In the genomic region with DNA sequence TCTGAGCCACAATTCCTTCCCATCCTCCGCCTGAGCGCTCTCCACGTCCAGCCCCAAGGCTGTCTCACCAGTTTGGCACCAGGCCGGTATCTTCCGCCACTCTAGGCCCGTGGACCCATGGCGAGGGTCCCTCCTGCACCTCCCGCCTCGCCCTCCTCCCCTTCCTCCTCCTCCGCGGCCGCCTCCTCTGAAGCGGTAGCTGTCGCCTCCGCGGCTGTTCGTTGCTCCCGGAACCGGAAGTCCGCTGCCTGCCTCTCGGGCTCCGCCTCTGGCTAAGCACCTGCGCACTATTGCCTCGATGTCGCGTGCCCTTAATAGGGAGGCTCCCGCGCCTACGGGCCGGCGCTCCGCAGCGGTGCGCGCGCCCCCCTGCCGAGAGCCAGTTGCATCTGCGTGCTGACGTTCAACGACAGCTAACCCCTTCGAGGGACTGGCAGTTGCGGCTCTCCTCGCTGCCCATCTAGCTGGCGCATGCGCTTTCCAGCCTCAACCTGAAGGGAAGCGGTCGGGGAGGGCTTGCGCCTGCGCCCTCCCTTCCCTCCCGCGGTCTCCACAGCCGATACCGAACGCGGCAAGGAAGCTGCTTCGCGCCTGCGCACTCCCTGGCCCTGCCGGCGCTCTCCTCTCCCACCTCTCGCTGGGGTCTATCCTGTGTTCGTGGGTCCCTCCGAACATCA, we compare ENCODE assay signal across 8 cellular contexts.
A peak's percentile ranks its signal among the peaks of the same experiment; 100 is the strongest.
DNase-seq lines count a peak whose midpoint lies in the region; ATAC-seq lines count a peak whose summit lies in the region.

A gene with protein sequence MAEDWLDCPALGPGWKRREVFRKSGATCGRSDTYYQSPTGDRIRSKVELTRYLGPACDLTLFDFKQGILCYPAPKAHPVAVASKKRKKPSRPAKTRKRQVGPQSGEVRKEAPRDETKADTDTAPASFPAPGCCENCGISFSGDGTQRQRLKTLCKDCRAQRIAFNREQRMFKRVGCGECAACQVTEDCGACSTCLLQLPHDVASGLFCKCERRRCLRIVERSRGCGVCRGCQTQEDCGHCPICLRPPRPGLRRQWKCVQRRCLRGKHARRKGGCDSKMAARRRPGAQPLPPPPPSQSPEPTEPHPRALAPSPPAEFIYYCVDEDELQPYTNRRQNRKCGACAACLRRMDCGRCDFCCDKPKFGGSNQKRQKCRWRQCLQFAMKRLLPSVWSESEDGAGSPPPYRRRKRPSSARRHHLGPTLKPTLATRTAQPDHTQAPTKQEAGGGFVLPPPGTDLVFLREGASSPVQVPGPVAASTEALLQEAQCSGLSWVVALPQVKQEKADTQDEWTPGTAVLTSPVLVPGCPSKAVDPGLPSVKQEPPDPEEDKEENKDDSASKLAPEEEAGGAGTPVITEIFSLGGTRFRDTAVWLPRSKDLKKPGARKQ (minus strand): TSS at position 229 of the 677 bp plus-strand sequence. CDS start 1,531 bp downstream, outside the sequence.

- ATAC-seq in GM19035 (IDR thresholded peaks at IDR 0.05; ENCODE audit: unreplicated experiment): peak; percentile 92
- peak; percentile 93 for ATAC-seq in HG03354 (IDR thresholded peaks at IDR 0.05; ENCODE audit: poor library complexity, severe bottlenecking, unreplicated experiment)
- peak; percentile 92 to 94 for ATAC-seq in activated CD4-positive, CD25-positive, alpha-beta regulatory T cell treated with anti-CD3 and anti-CD28 coated beads, Interleukin-2, amount 50 U/mL, for 24 hours

- DNase-seq in AG20443 (ENCODE audit: low spot score) (peak; percentile 99), NCI-H446 treated with DMSO at 0.1 percent for 48 hours (lab: John Stamatoyannopoulos, UW) (peak; percentile 95), cerebellar cortex (ENCODE audit: low spot score) (peak; percentile 99), iris pigment epithelial cell (ENCODE audit: low read depth) (peak; percentile 99)
- DNase-seq in stimulated activated CD4-positive, alpha-beta T cell treated with anti-CD3 and anti-CD28 coated beads, Interleukin-12 subunit alpha, Interleukin-12 subunit beta, amount 100 ng/mL, for 4 hours: peak; percentile 93

Comparison
In these comparisons a context has a peak if more than half of its experiments do, and no peak if none do; other contexts are left out.
1. Peak in every context shown above with its lines: DNase-seq and ATAC-seq.